ENCODE assay signal across 10 cellular contexts in the genomic region with DNA sequence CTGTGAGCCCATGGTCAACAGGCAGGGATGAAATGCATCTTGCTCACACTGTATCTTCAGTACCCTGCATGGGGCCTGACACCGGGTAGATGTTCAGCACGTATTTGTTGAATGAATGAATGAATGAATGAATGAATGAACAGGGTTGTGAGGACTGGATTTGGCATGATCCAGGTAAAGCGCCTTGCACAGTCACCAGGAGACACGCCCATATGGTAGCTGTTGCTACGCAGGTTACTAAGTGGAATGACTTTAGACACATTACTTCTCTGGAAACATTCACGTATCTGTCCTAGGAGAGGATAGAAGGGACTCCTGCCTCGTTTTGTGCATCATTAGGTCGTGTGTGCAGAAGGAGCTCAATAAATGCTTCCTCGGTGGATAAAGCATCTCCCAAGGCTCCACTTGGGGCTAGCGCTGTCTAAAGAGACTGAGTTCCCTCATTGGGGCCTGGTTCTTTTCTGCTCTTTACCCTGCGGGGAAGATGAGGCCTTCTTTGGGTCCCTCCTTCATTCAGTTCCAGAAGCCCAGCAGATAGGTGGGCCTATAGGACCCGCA. TPM values are rescaled to one million over a fixed set of nuclear protein-coding genes. Genes with fewer than 3 reads are reported as not detected.
DNase-seq lines count a peak whose midpoint lies in the region; ATAC-seq and TF ChIP-seq lines count a peak whose summit lies in the region.
"Had no signal": no experiment of that assay in that cellular context is flagged by ENCODE, and none has a peak within 500 bp of the region (broad histone marks: within the 10 kb centered on the region; RNA-seq: fewer than 3 reads in every experiment).

No MANE protein-coding gene starts in this region.

- WGBS in hepatocyte (ENCODE audit: low lambda C conversion rate, missing lambda C conversion rate) = 72% methylated on average over 12 of the region's 12 CpGs

- no peak overlapping the region for H3K9ac ChIP-seq in Karpas-422 (ENCODE audit: low read length)

- CTCF ChIA-PET in activated CD4-positive, alpha-beta memory T cell treated with anti-CD3 and anti-CD28 coated beads for 36 hours (lab: Charles Lee) = interaction anchor here (0.9 to 2.4 kb wide), 2 partner anchors 12 to 125 kb away, joined by 3 to 7 read pairs; no protein-coding TSS in a partner anchor

- H4K20me1 ChIP-seq in hepatocyte (ENCODE audit: insufficient read depth, poor library complexity, severe bottlenecking) (no peaks in the 10 kb centered on the region), Karpas-422 (ENCODE audit: insufficient read depth, low read depth, low read length) (no peaks in the 10 kb centered on the region)

- H3K36me3 ChIP-seq in hepatocyte (replicated peaks; ENCODE audit: insufficient read depth, low read depth) = no peaks in the 10 kb centered on the region
- H3K36me3 ChIP-seq in Karpas-422 (ENCODE audit: insufficient read depth, low read length) = no peaks in the 10 kb centered on the region
- H3K36me3 ChIP-seq: adrenal gland had no signal

- no peaks in the 10 kb centered on the region for H3K9me3 ChIP-seq in hepatocyte (ENCODE audit: low read depth)
- H3K9me3 ChIP-seq in Karpas-422 (ENCODE audit: low read length) = no peaks in the 10 kb centered on the region
- H3K9me3 ChIP-seq: adrenal gland had no signal

- H3K79me2 ChIP-seq in hepatocyte (no peaks in the 10 kb centered on the region), Karpas-422 (ENCODE audit: low read length) (no peaks in the 10 kb centered on the region)

- no peaks in the 10 kb centered on the region for H3K4me1 Mint-ChIP-seq in T-helper 1 cell treated with Interleukin-12 subunit alpha and Interleukin-12 subunit beta and Interleukin-4 antibody, amounts not matched to agents 30 μg/mL and 1 μg/mL, for 36 hours (ENCODE audit: low read depth)
- peaks cover 6% of the 10 kb centered on the region for H3K4me1 Mint-ChIP-seq in activated CD4-positive, alpha-beta memory T cell treated with anti-CD3 and anti-CD28 coated beads for 36 hours (ENCODE audit: low read depth)
- H3K4me1 Mint-ChIP-seq in stimulated activated effector memory CD8-positive, alpha-beta T cell treated with anti-CD3 and anti-CD28 coated beads, Interleukin-12 subunit alpha, Interleukin-12 subunit beta, amount 100 ng/mL, for 72 hours = peaks cover 17% of the 10 kb centered on the region

- H3K36me3 Mint-ChIP-seq in T-helper 1 cell treated with Interleukin-12 subunit alpha and Interleukin-12 subunit beta and Interleukin-4 antibody, amounts not matched to agents 30 μg/mL and 1 μg/mL, for 36 hours (ENCODE audit: low read depth) = no peaks in the 10 kb centered on the region
- no peaks in the 10 kb centered on the region for H3K36me3 Mint-ChIP-seq in activated CD4-positive, alpha-beta memory T cell treated with anti-CD3 and anti-CD28 coated beads for 36 hours
- no peaks in the 10 kb centered on the region for H3K36me3 Mint-ChIP-seq in stimulated activated effector memory CD8-positive, alpha-beta T cell treated with anti-CD3 and anti-CD28 coated beads, Interleukin-12 subunit alpha, Interleukin-12 subunit beta, amount 100 ng/mL, for 72 hours

- no peak for ATAC-seq in stimulated activated effector memory CD8-positive, alpha-beta T cell treated with anti-CD3 and anti-CD28 coated beads, Interleukin-12 subunit alpha, Interleukin-12 subunit beta, amount 100 ng/mL, for 72 hours
- ATAC-seq in HG02571 (IDR thresholded peaks at IDR 0.05; ENCODE audit: unreplicated experiment) = no peak

- intact Hi-C loops in activated CD4-positive, alpha-beta memory T cell treated with anti-CD3 and anti-CD28 coated beads for 36 hours (cut with micrococcal nuclease) = no loop called here

- H3K27ac ChIP-seq in hepatocyte = no peak overlapping the region
- H3K27ac ChIP-seq in Karpas-422 (ENCODE audit: low read length) = no peak overlapping the region

- TF ChIP-seq CTCF in hepatocyte (IDR thresholded peaks at IDR 0.05; ENCODE audit: poor library complexity) = no peak

- H3K4me3 ChIP-seq in hepatocyte (peak overlapping the region; percentile 7), Karpas-422 (ENCODE audit: low read length) (no peak overlapping the region)

- DNase-seq in T-helper 1 cell = no peak
- DNase-seq in activated CD4-positive, alpha-beta memory T cell treated with anti-CD3 and anti-CD28 coated beads for 36 hours = no peak
- DNase-seq in hepatocyte (ENCODE audit: low spot score) = no peak
- no peak for DNase-seq in stimulated activated effector memory CD8-positive, alpha-beta T cell treated with anti-CD3 and anti-CD28 coated beads, Interleukin-12 subunit alpha, Interleukin-12 subunit beta, amount 100 ng/mL, for 72 hours (ENCODE audit: low spot score in 2 of 2)
- no peak for DNase-seq in activated gamma-delta T cell treated with Interleukin-2 at 50 U/mL for 16 hours
- DNase-seq in Karpas-422 = no peak
- DNase-seq: adrenal gland, NCI-H2171 had no signal

- H3K4me1 ChIP-seq in hepatocyte (ENCODE audit: insufficient read depth) = peaks cover 4% of the 10 kb centered on the region
- H3K4me1 ChIP-seq in Karpas-422 (ENCODE audit: low read length) = no peaks in the 10 kb centered on the region

- H2AFZ ChIP-seq in hepatocyte (peak overlapping the region; percentile 71), Karpas-422 (ENCODE audit: low read length) (no peak overlapping the region)

- H3K4me2 ChIP-seq in hepatocyte (peak overlapping the region; percentile 97), Karpas-422 (ENCODE audit: low read depth, low read length, poor library complexity, severe bottlenecking) (no peak overlapping the region)

- H3K9me2 ChIP-seq in hepatocyte (replicated peaks; ENCODE audit: insufficient read depth) (no peaks in the 10 kb centered on the region), Karpas-422 (replicated peaks; ENCODE audit: insufficient read depth, low read length) (no peaks in the 10 kb centered on the region)

- no peak overlapping the region for H3K27ac Mint-ChIP-seq in T-helper 1 cell treated with Interleukin-12 subunit alpha and Interleukin-12 subunit beta and Interleukin-4 antibody, amounts not matched to agents 30 μg/mL and 1 μg/mL, for 36 hours
- H3K27ac Mint-ChIP-seq in activated CD4-positive, alpha-beta memory T cell treated with anti-CD3 and anti-CD28 coated beads for 36 hours = no peak overlapping the region
- peak overlapping the region; percentile 12 for H3K27ac Mint-ChIP-seq in stimulated activated effector memory CD8-positive, alpha-beta T cell treated with anti-CD3 and anti-CD28 coated beads, Interleukin-12 subunit alpha, Interleukin-12 subunit beta, amount 100 ng/mL, for 72 hours

- H3K27me3 Mint-ChIP-seq in T-helper 1 cell treated with Interleukin-12 subunit alpha and Interleukin-12 subunit beta and Interleukin-4 antibody, amounts not matched to agents 30 μg/mL and 1 μg/mL, for 36 hours (ENCODE audit: low read depth) = peaks cover 60% of the 10 kb centered on the region
- peaks cover 34% of the 10 kb centered on the region for H3K27me3 Mint-ChIP-seq in activated CD4-positive, alpha-beta memory T cell treated with anti-CD3 and anti-CD28 coated beads for 36 hours

- POLR2A ChIA-PET in activated CD4-positive, alpha-beta memory T cell treated with anti-CD3 and anti-CD28 coated beads for 36 hours (lab: Charles Lee) = no interaction called here

- H3K9me3 Mint-ChIP-seq in T-helper 1 cell treated with Interleukin-12 subunit alpha and Interleukin-12 subunit beta and Interleukin-4 antibody, amounts not matched to agents 30 μg/mL and 1 μg/mL, for 36 hours = no peaks in the 10 kb centered on the region
- no peaks in the 10 kb centered on the region for H3K9me3 Mint-ChIP-seq in activated CD4-positive, alpha-beta memory T cell treated with anti-CD3 and anti-CD28 coated beads for 36 hours
- no peaks in the 10 kb centered on the region for H3K9me3 Mint-ChIP-seq in stimulated activated effector memory CD8-positive, alpha-beta T cell treated with anti-CD3 and anti-CD28 coated beads, Interleukin-12 subunit alpha, Interleukin-12 subunit beta, amount 100 ng/mL, for 72 hours

- H3K27me3 ChIP-seq in hepatocyte (peaks cover 42% of the 10 kb centered on the region), Karpas-422 (ENCODE audit: low read length) (no peaks in the 10 kb centered on the region)
- H3K27me3 ChIP-seq: adrenal gland had no signal

- peak overlapping the region; percentile 47 for H3K4me3 Mint-ChIP-seq in T-helper 1 cell treated with Interleukin-12 subunit alpha and Interleukin-12 subunit beta and Interleukin-4 antibody, amounts not matched to agents 30 μg/mL and 1 μg/mL, for 36 hours
- H3K4me3 Mint-ChIP-seq in activated CD4-positive, alpha-beta memory T cell treated with anti-CD3 and anti-CD28 coated beads for 36 hours = peak overlapping the region; percentile 50
- peak overlapping the region; percentile 75 for H3K4me3 Mint-ChIP-seq in stimulated activated effector memory CD8-positive, alpha-beta T cell treated with anti-CD3 and anti-CD28 coated beads, Interleukin-12 subunit alpha, Interleukin-12 subunit beta, amount 100 ng/mL, for 72 hours

RNA-seq across cellular contexts. Expression of a gene that starts 54.2 kb away (rescaled TPM):
- 100 to 1,000 TPM; 238 to 240 TPM for total RNA-seq in activated CD4-positive, alpha-beta memory T cell treated with anti-CD3 and anti-CD28 coated beads for 36 hours
- total RNA-seq in hepatocyte = 449 and 465 TPM in 2 replicates
- polyA plus RNA-seq in hepatocyte = 535 and 547 TPM in 2 replicates
- 259 and 372 TPM in 2 replicates for total RNA-seq in Karpas-422 (2014; rRNA removed; shearing (Covaris generic); ENCODE audit: low replicate concordance)
